In the genomic region with DNA sequence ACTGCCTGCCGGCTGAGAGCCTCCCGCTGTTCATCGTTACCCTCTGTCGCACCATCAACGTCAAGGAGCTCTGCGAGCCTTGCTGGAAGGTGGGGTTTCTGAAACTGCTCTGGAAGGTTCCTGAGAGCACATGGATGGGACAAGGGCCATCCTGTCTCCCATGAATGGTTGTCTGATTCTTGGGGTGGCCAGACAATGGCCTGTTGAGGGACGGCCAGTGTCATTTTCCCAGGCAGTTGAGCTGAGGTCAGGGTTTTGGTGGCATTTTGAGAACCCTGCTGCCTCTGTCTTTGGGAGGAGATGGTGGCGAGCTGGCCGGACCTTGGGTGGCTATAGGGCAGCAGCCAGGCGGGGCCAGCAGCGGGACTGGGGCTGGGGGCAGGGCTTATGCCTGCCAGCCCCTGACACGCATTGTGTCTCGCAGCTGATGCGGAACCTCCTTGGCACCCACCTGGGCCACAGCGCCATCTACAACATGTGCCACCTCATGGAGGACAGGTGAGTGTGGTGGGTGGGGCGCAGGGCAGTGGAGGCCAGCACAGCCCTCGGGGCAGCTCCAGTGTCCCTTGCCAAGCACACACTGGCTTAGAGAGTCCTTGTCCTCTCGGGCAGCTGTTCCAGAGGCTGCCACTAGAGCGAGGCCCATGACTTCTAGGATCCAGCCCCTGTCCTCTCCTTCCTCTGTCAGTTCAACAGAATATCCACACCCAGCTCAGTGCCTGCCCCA, we compare ENCODE assay signal across 10 cellular contexts. TPM values are rescaled to one million over a fixed set of nuclear protein-coding genes. Genes with fewer than 3 reads are reported as not detected.
DNase-seq lines count a peak whose midpoint lies in the region; ATAC-seq, FAIRE-seq and TF ChIP-seq lines count a peak whose summit lies in the region.
"Had no signal": no experiment of that assay in that cellular context is flagged by ENCODE, and none has a peak within 500 bp of the region (broad histone marks: within the 10 kb centered on the region; RNA-seq: fewer than 3 reads in every experiment).

No MANE protein-coding gene starts in this region.

- CTCF ChIA-PET in activated CD8-positive, alpha-beta T cell treated with anti-CD3 and anti-CD28 coated beads, Interleukin-2, amount 10 ng/mL, durations not matched to agents 7 days and 5 days (lab: Charles Lee) = interaction anchor here (0.8 to 2.0 kb wide), 4 partner anchors 9 to 96 kb away, joined by 3 to 6 read pairs (median 4); no protein-coding TSS in a partner anchor
- CTCF ChIA-PET in activated CD4-positive, alpha-beta T cell treated with anti-CD3 and anti-CD28 coated beads, Interleukin-2, amount 10 ng/mL, durations not matched to agents 7 days and 5 days (lab: Charles Lee) = interaction anchor here (0.9 to 1.8 kb wide), 2 partner anchors 9 to 10 kb away, joined by 3 to 4 read pairs; a partner anchor contains a TSS

- H3K4me1 ChIP-seq in right lobe of liver = no peaks in the 10 kb centered on the region

- POLR2A ChIA-PET in activated CD8-positive, alpha-beta T cell treated with anti-CD3 and anti-CD28 coated beads, Interleukin-2, amount 10 ng/mL, durations not matched to agents 7 days and 5 days (lab: Charles Lee) = no interaction called here
- POLR2A ChIA-PET in activated CD4-positive, alpha-beta T cell treated with anti-CD3 and anti-CD28 coated beads, Interleukin-2, amount 10 ng/mL, durations not matched to agents 7 days and 5 days (lab: Charles Lee) = interaction anchor here (0.5 kb wide), 1 partner anchor 99 kb away, joined by 3 read pairs; a partner anchor contains a TSS

- no peak for DNase-seq in AG09319 (ENCODE audit: extremely low read depth, low read depth)
- no peak for DNase-seq in activated CD8-positive, alpha-beta T cell treated with anti-CD3 and anti-CD28 coated beads, Interleukin-2, amount 10 ng/mL, durations not matched to agents 7 days and 5 days
- DNase-seq in right lobe of liver = peak in 1 of 3 donors; percentile 68
- no peak for DNase-seq in activated CD4-positive, alpha-beta T cell treated with anti-CD3 and anti-CD28 coated beads, Interleukin-2, amount 10 ng/mL, durations not matched to agents 7 days and 5 days
- DNase-seq in KG1 (lab: John Stamatoyannopoulos, UW) = no peak
- no peak for DNase-seq in D721Med (ENCODE audit: insufficient read length, low spot score)
- DNase-seq: activated CD4-positive, alpha-beta memory T cell treated with anti-CD3 and anti-CD28 coated beads, Interleukin-2, amount 10 ng/mL, durations not matched to agents 7 days and 5 days; mucosa of descending colon had no signal

- WGBS in right lobe of liver (ENCODE audit: insufficient coverage, low coverage, low lambda C conversion rate, missing lambda C conversion rate) = 19% methylated on average over 3 of the region's 19 CpGs

- no peak overlapping the region for H3K4me3 ChIP-seq in right lobe of liver
- H3K4me3 ChIP-seq: mucosa of descending colon had no signal

- ATAC-seq in activated CD8-positive, alpha-beta T cell treated with anti-CD3 and anti-CD28 coated beads, Interleukin-2, amount 10 ng/mL, durations not matched to agents 7 days and 5 days = peak; percentile 43
- ATAC-seq in right lobe of liver (peak; percentile 37 to 67 (median 47)), HG03039 (IDR thresholded peaks at IDR 0.05; ENCODE audit: unreplicated experiment) (no peak)
- ATAC-seq: mucosa of descending colon had no signal

- TF ChIP-seq CTCF in AG09319 (IDR thresholded peaks at IDR 0.05; ENCODE audit: low read depth, low read length) (peak; percentile 7), GM12872 (IDR thresholded peaks at IDR 0.05; ENCODE audit: insufficient read depth, low read depth, low read length) (peak; percentile 37; the same call in 1 of the 3 replicates), right lobe of liver (IDR thresholded peaks at IDR 0.05) (peak in 3 of 4 donors; percentile 29 to 44 (median 44)), D721Med (IDR thresholded peaks at IDR 0.05; ENCODE audit: insufficient read depth, missing control alignments) (no peak)

- no peaks in the 10 kb centered on the region for H3K27me3 Mint-ChIP-seq in activated CD8-positive, alpha-beta T cell treated with anti-CD3 and anti-CD28 coated beads, Interleukin-2, amount 10 ng/mL, durations not matched to agents 7 days and 5 days (ENCODE audit: low read depth)
- H3K27me3 Mint-ChIP-seq in activated CD4-positive, alpha-beta T cell treated with anti-CD3 and anti-CD28 coated beads, Interleukin-2, amount 10 ng/mL, durations not matched to agents 7 days and 5 days = no peaks in the 10 kb centered on the region
- H3K27me3 Mint-ChIP-seq: activated CD4-positive, alpha-beta memory T cell treated with anti-CD3 and anti-CD28 coated beads, Interleukin-2, amount 10 ng/mL, durations not matched to agents 7 days and 5 days had no signal

- H3K9me3 Mint-ChIP-seq in activated CD8-positive, alpha-beta T cell treated with anti-CD3 and anti-CD28 coated beads, Interleukin-2, amount 10 ng/mL, durations not matched to agents 7 days and 5 days (ENCODE audit: insufficient read depth) = no peaks in the 10 kb centered on the region
- no peaks in the 10 kb centered on the region for H3K9me3 Mint-ChIP-seq in activated CD4-positive, alpha-beta T cell treated with anti-CD3 and anti-CD28 coated beads, Interleukin-2, amount 10 ng/mL, durations not matched to agents 7 days and 5 days
- H3K9me3 Mint-ChIP-seq: activated CD4-positive, alpha-beta memory T cell treated with anti-CD3 and anti-CD28 coated beads, Interleukin-2, amount 10 ng/mL, durations not matched to agents 7 days and 5 days had no signal

- intact Hi-C loops in right lobe of liver (cut with DNase I) = no loop called here

- no peaks in the 10 kb centered on the region for H3K27me3 ChIP-seq in right lobe of liver

- peaks cover 2% of the 10 kb centered on the region for H3K36me3 Mint-ChIP-seq in activated CD8-positive, alpha-beta T cell treated with anti-CD3 and anti-CD28 coated beads, Interleukin-2, amount 10 ng/mL, durations not matched to agents 7 days and 5 days (ENCODE audit: low read depth)
- no peaks in the 10 kb centered on the region for H3K36me3 Mint-ChIP-seq in activated CD4-positive, alpha-beta T cell treated with anti-CD3 and anti-CD28 coated beads, Interleukin-2, amount 10 ng/mL, durations not matched to agents 7 days and 5 days (ENCODE audit: low read depth)

- H3K36me3 ChIP-seq in right lobe of liver = peaks cover 0 to 50% (median 5%) of the 10 kb centered on the region in 4 donors

- H3K27ac ChIP-seq in right lobe of liver = no peak overlapping the region

- H3K4me3 Mint-ChIP-seq in activated CD8-positive, alpha-beta T cell treated with anti-CD3 and anti-CD28 coated beads, Interleukin-2, amount 10 ng/mL, durations not matched to agents 7 days and 5 days = no peak overlapping the region
- H3K4me3 Mint-ChIP-seq in activated CD4-positive, alpha-beta T cell treated with anti-CD3 and anti-CD28 coated beads, Interleukin-2, amount 10 ng/mL, durations not matched to agents 7 days and 5 days = no peak overlapping the region
- H3K4me3 Mint-ChIP-seq: activated CD4-positive, alpha-beta memory T cell treated with anti-CD3 and anti-CD28 coated beads, Interleukin-2, amount 10 ng/mL, durations not matched to agents 7 days and 5 days had no signal

- no peak for TF ChIP-seq POLR2A in right lobe of liver (IDR thresholded peaks at IDR 0.05)

- no peak for FAIRE-seq in D721Med (lab: Jason Lieb, UNC)

- no peaks in the 10 kb centered on the region for H3K4me1 Mint-ChIP-seq in activated CD8-positive, alpha-beta T cell treated with anti-CD3 and anti-CD28 coated beads, Interleukin-2, amount 10 ng/mL, durations not matched to agents 7 days and 5 days (ENCODE audit: low read depth)
- no peaks in the 10 kb centered on the region for H3K4me1 Mint-ChIP-seq in activated CD4-positive, alpha-beta T cell treated with anti-CD3 and anti-CD28 coated beads, Interleukin-2, amount 10 ng/mL, durations not matched to agents 7 days and 5 days
- H3K4me1 Mint-ChIP-seq: activated CD4-positive, alpha-beta memory T cell treated with anti-CD3 and anti-CD28 coated beads, Interleukin-2, amount 10 ng/mL, durations not matched to agents 7 days and 5 days had no signal

- H3K9me3 ChIP-seq in right lobe of liver = no peaks in the 10 kb centered on the region
- H3K9me3 ChIP-seq: mucosa of descending colon had no signal

- H3K27ac Mint-ChIP-seq in activated CD8-positive, alpha-beta T cell treated with anti-CD3 and anti-CD28 coated beads, Interleukin-2, amount 10 ng/mL, durations not matched to agents 7 days and 5 days = no peak overlapping the region
- H3K27ac Mint-ChIP-seq in activated CD4-positive, alpha-beta T cell treated with anti-CD3 and anti-CD28 coated beads, Interleukin-2, amount 10 ng/mL, durations not matched to agents 7 days and 5 days = no peak overlapping the region
- H3K27ac Mint-ChIP-seq: activated CD4-positive, alpha-beta memory T cell treated with anti-CD3 and anti-CD28 coated beads, Interleukin-2, amount 10 ng/mL, durations not matched to agents 7 days and 5 days had no signal

RNA-seq across cellular contexts. Expression of a gene that starts 9.1 kb away (rescaled TPM):
- total RNA-seq in activated CD8-positive, alpha-beta T cell treated with anti-CD3 and anti-CD28 coated beads, Interleukin-2, amount 10 ng/mL, durations not matched to agents 7 days and 5 days = 10 to 100 TPM; 87.9 to 97.4 TPM
- total RNA-seq in right lobe of liver = 100 to 1,000 TPM in 1 of 6 experiments, 10 to 100 TPM in 5; 25.7 to 124 (median 59.4) TPM
- 100 to 1,000 TPM; 112 to 115 TPM for total RNA-seq in activated CD4-positive, alpha-beta T cell treated with anti-CD3 and anti-CD28 coated beads, Interleukin-2, amount 10 ng/mL, durations not matched to agents 7 days and 5 days

RNA-seq across cellular contexts. Expression of a gene that starts 9.2 kb away (rescaled TPM):
- total RNA-seq in activated CD8-positive, alpha-beta T cell treated with anti-CD3 and anti-CD28 coated beads, Interleukin-2, amount 10 ng/mL, durations not matched to agents 7 days and 5 days = 10 to 100 TPM; 29.9 to 35.3 TPM
- total RNA-seq in right lobe of liver = 100 to 1,000 TPM in 1 of 6 experiments, 10 to 100 TPM in 5; 12.0 to 127 (median 42.6) TPM
- total RNA-seq in activated CD4-positive, alpha-beta T cell treated with anti-CD3 and anti-CD28 coated beads, Interleukin-2, amount 10 ng/mL, durations not matched to agents 7 days and 5 days = 10 to 100 TPM; 23.8 to 34.4 TPM

RNA-seq across cellular contexts. Expression of a gene that starts 30.1 kb away (rescaled TPM):
- total RNA-seq in activated CD8-positive, alpha-beta T cell treated with anti-CD3 and anti-CD28 coated beads, Interleukin-2, amount 10 ng/mL, durations not matched to agents 7 days and 5 days = 1 to 10 TPM; 1.4 to 2.8 TPM
- 100 to 1,000 TPM; 129 to 284 (median 186) TPM for total RNA-seq in right lobe of liver
- total RNA-seq in activated CD4-positive, alpha-beta T cell treated with anti-CD3 and anti-CD28 coated beads, Interleukin-2, amount 10 ng/mL, durations not matched to agents 7 days and 5 days = 1 to 10 TPM; 1.1 to 1.4 TPM

RNA-seq across cellular contexts. Expression of a gene that starts 37.3 kb away (rescaled TPM):
- total RNA-seq in activated CD8-positive, alpha-beta T cell treated with anti-CD3 and anti-CD28 coated beads, Interleukin-2, amount 10 ng/mL, durations not matched to agents 7 days and 5 days = under 1 TPM in 1 of 2 experiments, not detected in 1; 0.73 TPM
- total RNA-seq in right lobe of liver = 10 to 100 TPM in 2 of 6 experiments, 1 to 10 TPM in 4; 2.7 to 12.3 (median 8.2) TPM
- total RNA-seq in activated CD4-positive, alpha-beta T cell treated with anti-CD3 and anti-CD28 coated beads, Interleukin-2, amount 10 ng/mL, durations not matched to agents 7 days and 5 days = under 1 TPM; 0.42 to 0.69 TPM

RNA-seq across cellular contexts. Expression of a gene that starts 47.2 kb away (rescaled TPM):
- 10 to 100 TPM; 75.1 to 75.9 TPM for total RNA-seq in activated CD8-positive, alpha-beta T cell treated with anti-CD3 and anti-CD28 coated beads, Interleukin-2, amount 10 ng/mL, durations not matched to agents 7 days and 5 days
- total RNA-seq in right lobe of liver = 10 to 100 TPM; 21.6 to 46.4 (median 25.0) TPM
- total RNA-seq in activated CD4-positive, alpha-beta T cell treated with anti-CD3 and anti-CD28 coated beads, Interleukin-2, amount 10 ng/mL, durations not matched to agents 7 days and 5 days = 10 to 100 TPM; 56.3 to 56.5 TPM

Comparison
In these comparisons a context has a peak if more than half of its experiments do, and no peak if none do; other contexts are left out.
1. RNA of a gene that starts 30.1 kb away (total RNA-seq): 129 to 284 TPM in right lobe of liver; 1.4 to 2.8 TPM in activated CD8-positive, alpha-beta T cell treated with anti-CD3 and anti-CD28 coated beads, Interleukin-2, amount 10 ng/mL, durations not matched to agents 7 days and 5 days and 1.1 to 1.4 TPM in activated CD4-positive, alpha-beta T cell treated with anti-CD3 and anti-CD28 coated beads, Interleukin-2, amount 10 ng/mL, durations not matched to agents 7 days and 5 days; every median in the first group is over 10 times any median in the second.